In genomic region chr4:108360857-108361820, GRCh38 we compare ENCODE assay signal across 1 cellular context.
TF ChIP-seq lines count a peak whose summit lies in the region.

No MANE protein-coding gene starts in this region.

TF ChIP-seq in WTC11, 78 proteins besides CTCF, POLR2A, EP300 and RAD21 (continued from another document):
- TF ChIP-seq, protein P1, sequence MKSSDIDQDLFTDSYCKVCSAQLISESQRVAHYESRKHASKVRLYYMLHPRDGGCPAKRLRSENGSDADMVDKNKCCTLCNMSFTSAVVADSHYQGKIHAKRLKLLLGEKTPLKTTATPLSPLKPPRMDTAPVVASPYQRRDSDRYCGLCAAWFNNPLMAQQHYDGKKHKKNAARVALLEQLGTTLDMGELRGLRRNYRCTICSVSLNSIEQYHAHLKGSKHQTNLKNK (CRISPR knock-in tag; IDR thresholded peaks at IDR 0.05), result no peak
- TF ChIP-seq, protein P2, sequence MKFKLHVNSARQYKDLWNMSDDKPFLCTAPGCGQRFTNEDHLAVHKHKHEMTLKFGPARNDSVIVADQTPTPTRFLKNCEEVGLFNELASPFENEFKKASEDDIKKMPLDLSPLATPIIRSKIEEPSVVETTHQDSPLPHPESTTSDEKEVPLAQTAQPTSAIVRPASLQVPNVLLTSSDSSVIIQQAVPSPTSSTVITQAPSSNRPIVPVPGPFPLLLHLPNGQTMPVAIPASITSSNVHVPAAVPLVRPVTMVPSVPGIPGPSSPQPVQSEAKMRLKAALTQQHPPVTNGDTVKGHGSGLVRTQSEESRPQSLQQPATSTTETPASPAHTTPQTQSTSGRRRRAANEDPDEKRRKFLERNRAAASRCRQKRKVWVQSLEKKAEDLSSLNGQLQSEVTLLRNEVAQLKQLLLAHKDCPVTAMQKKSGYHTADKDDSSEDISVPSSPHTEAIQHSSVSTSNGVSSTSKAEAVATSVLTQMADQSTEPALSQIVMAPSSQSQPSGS (CRISPR knock-in tag; IDR thresholded peaks at IDR 0.05; ENCODE audit: borderline replicate concordance, low read depth), result no peak
- TF ChIP-seq PRRX2 (CRISPR knock-in tag; IDR thresholded peaks at IDR 0.05) (no peak), MAX (CRISPR knock-in tag; IDR thresholded peaks at IDR 0.05) (no peak), KAT7 (CRISPR knock-in tag; IDR thresholded peaks at IDR 0.05; ENCODE audit: borderline replicate concordance) (no peak), NR3C1 (CRISPR knock-in tag; conservative IDR thresholded peaks at IDR 0.05; ENCODE audit: low read depth) (no peak), EMX1 (CRISPR knock-in tag; IDR thresholded peaks at IDR 0.05) (no peak)
- TF ChIP-seq, protein P3, sequence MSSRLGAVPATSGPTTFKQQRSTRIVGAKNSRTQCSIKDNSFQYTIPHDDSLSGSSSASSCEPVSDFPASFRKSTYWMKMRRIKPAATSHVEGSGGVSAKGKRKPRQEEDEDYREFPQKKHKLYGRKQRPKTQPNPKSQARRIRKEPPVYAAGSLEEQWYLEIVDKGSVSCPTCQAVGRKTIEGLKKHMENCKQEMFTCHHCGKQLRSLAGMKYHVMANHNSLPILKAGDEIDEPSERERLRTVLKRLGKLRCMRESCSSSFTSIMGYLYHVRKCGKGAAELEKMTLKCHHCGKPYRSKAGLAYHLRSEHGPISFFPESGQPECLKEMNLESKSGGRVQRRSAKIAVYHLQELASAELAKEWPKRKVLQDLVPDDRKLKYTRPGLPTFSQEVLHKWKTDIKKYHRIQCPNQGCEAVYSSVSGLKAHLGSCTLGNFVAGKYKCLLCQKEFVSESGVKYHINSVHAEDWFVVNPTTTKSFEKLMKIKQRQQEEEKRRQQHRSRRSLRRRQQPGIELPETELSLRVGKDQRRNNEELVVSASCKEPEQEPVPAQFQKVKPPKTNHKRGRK (CRISPR knock-in tag; IDR thresholded peaks at IDR 0.05; ENCODE audit: borderline replicate concordance), result no peak
